20 cellular contexts compared by ENCODE assay signal in the genomic region with DNA sequence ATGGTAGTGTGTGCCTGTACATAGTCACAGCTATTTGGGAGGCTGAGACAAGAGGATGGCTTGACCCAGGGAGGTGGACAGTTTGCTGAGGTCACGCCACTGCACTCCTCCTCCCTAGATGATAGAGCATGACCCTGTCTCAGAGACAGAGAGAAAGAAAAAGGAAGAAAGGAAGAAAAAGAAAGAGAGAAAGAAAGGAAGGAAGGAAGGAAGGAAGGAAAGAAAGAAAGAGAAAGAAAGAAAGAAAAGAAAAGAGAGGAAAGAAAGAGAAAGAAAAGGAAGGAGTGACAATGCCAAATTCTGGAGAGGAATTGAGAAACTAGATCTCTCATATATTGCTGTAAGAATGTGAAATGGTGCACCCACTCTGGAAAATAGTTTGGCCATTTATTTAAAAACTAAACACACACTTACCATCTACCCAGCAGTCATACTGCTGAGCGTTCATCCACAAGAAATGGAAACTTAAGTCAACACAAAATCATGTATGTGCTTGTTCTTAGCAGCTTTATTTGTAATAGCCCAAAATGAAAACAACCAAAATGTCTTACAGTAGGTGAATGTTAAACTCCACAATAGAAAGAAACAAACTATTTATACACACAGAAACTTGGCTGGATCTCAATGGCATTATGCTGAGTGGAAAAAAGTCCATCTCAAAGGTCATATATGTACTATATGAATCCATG. TPM values are rescaled to one million over a fixed set of nuclear protein-coding genes. Genes with fewer than 3 reads are reported as not detected.
DNase-seq lines count a peak whose midpoint lies in the region; ATAC-seq and TF ChIP-seq lines count a peak whose summit lies in the region.
"Had no signal": no experiment of that assay in that cellular context is flagged by ENCODE, and none has a peak within 500 bp of the region (broad histone marks: within the 10 kb centered on the region; RNA-seq: fewer than 3 reads in every experiment).

No MANE protein-coding gene starts in this region.

- H3K9me3 Mint-ChIP-seq in MCF 10A (ENCODE audit: unreplicated experiment) (no peaks in the 10 kb centered on the region), WTC11 (peaks cover 16% of the 10 kb centered on the region), Caco-2 (ENCODE audit: unreplicated experiment) (peaks cover 10% of the 10 kb centered on the region)
- H3K9me3 Mint-ChIP-seq: CD4-positive, alpha-beta memory T cell; HFFc6 had no signal

- TF ChIP-seq CTCF in mammary epithelial cell (conservative IDR thresholded peaks at IDR 0.05 in 1 of 2, IDR thresholded peaks at IDR 0.05 in 1 of 2; ENCODE audit: extremely low read depth in 1 of 2, insufficient read depth in 1 of 2, low read depth in 1 of 2, low read length in 2 of 2) (no peak), MCF 10A (IDR thresholded peaks at IDR 0.05; ENCODE audit: unreplicated experiment) (no peak), WTC11 (IDR thresholded peaks at IDR 0.05) (no peak), epithelial cell of esophagus (IDR thresholded peaks at IDR 0.05; ENCODE audit: insufficient read depth, low read depth, low read length, missing control alignments) (no peak), Caco-2 (IDR thresholded peaks at IDR 0.05; ENCODE audit: insufficient read depth in 1 of 2, low read depth in 1 of 2, low read length in 1 of 2, severe bottlenecking in 1 of 2, unreplicated experiment in 1 of 2) (no peak)

- H3K4me1 ChIP-seq in mammary epithelial cell (ENCODE audit: insufficient read depth, low read length) (no peaks in the 10 kb centered on the region), SJCRH30 (no peaks in the 10 kb centered on the region), Caco-2 (peaks cover 16% of the 10 kb centered on the region)

- dilution Hi-C loops in mammary epithelial cell (cut with HindIII; ENCODE audit: low sequenced_read_pairs) = no loop called here

- POLR2A ChIA-PET in MCF 10A (lab: Yijun Ruan, JAX) = no interaction called here
- POLR2A ChIA-PET in WTC11 (lab: Charles Lee) = no interaction called here
- POLR2A ChIA-PET in Caco-2 (lab: Charles Lee) = no interaction called here

- no peak overlapping the region for H3K9ac ChIP-seq in mammary epithelial cell (ENCODE audit: insufficient read depth, low read length)
- H3K9ac ChIP-seq: GM23248 had no signal

- H3K36me3 Mint-ChIP-seq in MCF 10A (ENCODE audit: insufficient read depth, unreplicated experiment) (no peaks in the 10 kb centered on the region), WTC11 (peaks cover 7% of the 10 kb centered on the region; the same call in 1 of the 2 replicates), Caco-2 (ENCODE audit: insufficient read depth, unreplicated experiment) (peaks cover 2% of the 10 kb centered on the region)
- H3K36me3 Mint-ChIP-seq: CD4-positive, alpha-beta memory T cell had no signal

- H3K79me2 ChIP-seq in mammary epithelial cell (ENCODE audit: insufficient read depth, low read length) = no peaks in the 10 kb centered on the region

- no peaks in the 10 kb centered on the region for H3K27me3 ChIP-seq in mammary epithelial cell (ENCODE audit: insufficient read depth, low read length)
- H3K27me3 ChIP-seq in SJCRH30 = no peaks in the 10 kb centered on the region
- no peaks in the 10 kb centered on the region for H3K27me3 ChIP-seq in Caco-2 (replicated peaks; ENCODE audit: control insufficient read depth, insufficient read depth, low read length)

- H4K20me1 ChIP-seq in mammary epithelial cell (ENCODE audit: insufficient read depth, low read length) = no peaks in the 10 kb centered on the region

- H2AFZ ChIP-seq in mammary epithelial cell (ENCODE audit: low read depth, low read length) = no peak overlapping the region
- H2AFZ ChIP-seq: GM23248 had no signal

- DNase-seq in mammary epithelial cell (peak; percentile 17), MCF 10A (ENCODE audit: unreplicated experiment) (no peak), WTC11 (ENCODE audit: low spot score) (no peak), epithelial cell of esophagus (ENCODE audit: low read depth) (peak; percentile 53), SJCRH30 (no peak), Caco-2 (no peak)
- DNase-seq: 8988T; C1 segment of cervical spinal cord; CD4-positive, alpha-beta memory T cell; COR-L47; DMS153; DND-41; GM23248; H9; HFFc6 had no signal

- CTCF ChIA-PET in mammary epithelial cell (lab: Charles Lee; ENCODE audit: low non-redundant PET) = no interaction called here
- CTCF ChIA-PET in MCF 10A (lab: Yijun Ruan, JAX) = interaction anchor here (0.5 to 3.3 kb wide), 4 partner anchors 10 to 424 kb away, joined by 3 to 13 read pairs (median 3); no protein-coding TSS in a partner anchor
- CTCF ChIA-PET in WTC11 (lab: Charles Lee) = interaction anchor here (0.7 to 1.6 kb wide), 5 partner anchors 10 to 529 kb away, joined by 3 to 9 read pairs (median 4); partner anchors contain the start of gene ZNF221
- CTCF ChIA-PET in Caco-2 (lab: Charles Lee) = no interaction called here

- H3K27ac Mint-ChIP-seq in MCF 10A (ENCODE audit: low read depth, unreplicated experiment) (no peak overlapping the region), WTC11 (no peak overlapping the region), Caco-2 (ENCODE audit: unreplicated experiment) (no peak overlapping the region)
- H3K27ac Mint-ChIP-seq: HFFc6 had no signal

- H3K36me3 ChIP-seq in mammary epithelial cell (ENCODE audit: insufficient read depth, low read length) (no peaks in the 10 kb centered on the region), SJCRH30 (no peaks in the 10 kb centered on the region), Caco-2 (ENCODE audit: control insufficient read depth, insufficient read depth, low read length) (no peaks in the 10 kb centered on the region)

- in situ Hi-C loops in mammary epithelial cell (cut with MboI; ENCODE audit: low sequenced_read_pairs in 2 of 2) = no loop called here

- intact Hi-C loops in mammary epithelial cell (cut with micrococcal nuclease) = no loop called here
- intact Hi-C loops in MCF 10A (cut with micrococcal nuclease) = loop anchor here (10.0 kb wide), 1 partner anchor 317 kb away; no protein-coding TSS in a partner anchor
- intact Hi-C loops in Caco-2 (cut with micrococcal nuclease; ENCODE audit: unreplicated experiment) = no loop called here

- 75% methylated on average over 2 of the region's 2 CpGs for WGBS in mammary epithelial cell (ENCODE audit: low coverage, missing lambda C conversion rate)

- H3K4me3 ChIP-seq in mammary epithelial cell (replicated peaks in 1 of 3; ENCODE audit: insufficient read depth in 1 of 3, low read depth in 2 of 3, low read length in 3 of 3) = no peak overlapping the region
- no peak overlapping the region for H3K4me3 ChIP-seq in epithelial cell of esophagus (ENCODE audit: low read length)
- no peak overlapping the region for H3K4me3 ChIP-seq in SJCRH30
- no peak overlapping the region for H3K4me3 ChIP-seq in Caco-2 (ENCODE audit: low read depth, low read length)
- H3K4me3 ChIP-seq: GM23248 had no signal

- no peak overlapping the region for H3K4me2 ChIP-seq in mammary epithelial cell (ENCODE audit: insufficient read depth, low read depth, low read length)

- peaks cover 17% of the 10 kb centered on the region for H3K4me1 Mint-ChIP-seq in MCF 10A (ENCODE audit: insufficient read depth, unreplicated experiment)
- H3K4me1 Mint-ChIP-seq in WTC11 = peaks cover 40% of the 10 kb centered on the region
- H3K4me1 Mint-ChIP-seq in Caco-2 (ENCODE audit: low read depth, unreplicated experiment) = peaks cover 13% of the 10 kb centered on the region

- H3K9me3 ChIP-seq in mammary epithelial cell (replicated peaks; ENCODE audit: insufficient read depth, low read length) = no peaks in the 10 kb centered on the region
- H3K9me3 ChIP-seq in SJCRH30 (replicated peaks) = no peaks in the 10 kb centered on the region
- H3K9me3 ChIP-seq in Caco-2 = no peaks in the 10 kb centered on the region

- no TSS peak for BruUV-seq in mammary epithelial cell (replicated peaks; lab: Mats Ljungman, UMichigan)
- BruUV-seq in MCF 10A (replicated peaks; lab: Mats Ljungman, UMichigan) = no TSS peak
- no TSS peak for BruUV-seq in Caco-2 (replicated peaks; lab: Mats Ljungman, UMichigan)

- no peak for ATAC-seq in WTC11
- ATAC-seq in HG02981 (IDR thresholded peaks at IDR 0.05; ENCODE audit: unreplicated experiment) = no peak
- ATAC-seq: HCT116 had no signal

- H3K27me3 Mint-ChIP-seq in MCF 10A (ENCODE audit: insufficient read depth, unreplicated experiment) (no peaks in the 10 kb centered on the region), WTC11 (ENCODE audit: low read depth) (no peaks in the 10 kb centered on the region), Caco-2 (ENCODE audit: insufficient read depth, unreplicated experiment) (no peaks in the 10 kb centered on the region)

- H3K4me3 Mint-ChIP-seq in MCF 10A (ENCODE audit: unreplicated experiment) (no peak overlapping the region), WTC11 (no peak overlapping the region), Caco-2 (ENCODE audit: unreplicated experiment) (no peak overlapping the region)
- H3K4me3 Mint-ChIP-seq: CD4-positive, alpha-beta memory T cell; H9; HFFc6 had no signal

- H3K27ac ChIP-seq in mammary epithelial cell (ENCODE audit: insufficient read depth, low read depth, low read length) (no peak overlapping the region), SJCRH30 (no peak overlapping the region)
- H3K27ac ChIP-seq: GM23248 had no signal

TF ChIP-seq in WTC11, 78 proteins besides CTCF, POLR2A, EP300 and RAD21:
- TF ChIP-seq, protein P1, sequence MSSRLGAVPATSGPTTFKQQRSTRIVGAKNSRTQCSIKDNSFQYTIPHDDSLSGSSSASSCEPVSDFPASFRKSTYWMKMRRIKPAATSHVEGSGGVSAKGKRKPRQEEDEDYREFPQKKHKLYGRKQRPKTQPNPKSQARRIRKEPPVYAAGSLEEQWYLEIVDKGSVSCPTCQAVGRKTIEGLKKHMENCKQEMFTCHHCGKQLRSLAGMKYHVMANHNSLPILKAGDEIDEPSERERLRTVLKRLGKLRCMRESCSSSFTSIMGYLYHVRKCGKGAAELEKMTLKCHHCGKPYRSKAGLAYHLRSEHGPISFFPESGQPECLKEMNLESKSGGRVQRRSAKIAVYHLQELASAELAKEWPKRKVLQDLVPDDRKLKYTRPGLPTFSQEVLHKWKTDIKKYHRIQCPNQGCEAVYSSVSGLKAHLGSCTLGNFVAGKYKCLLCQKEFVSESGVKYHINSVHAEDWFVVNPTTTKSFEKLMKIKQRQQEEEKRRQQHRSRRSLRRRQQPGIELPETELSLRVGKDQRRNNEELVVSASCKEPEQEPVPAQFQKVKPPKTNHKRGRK (CRISPR knock-in tag; IDR thresholded peaks at IDR 0.05; ENCODE audit: borderline replicate concordance) = peak; percentile 82; the same call in 1 of the 2 replicates
- no peak for TF ChIP-seq ZNF219 (CRISPR knock-in tag; IDR thresholded peaks at IDR 0.05; ENCODE audit: borderline replicate concordance)

RNA-seq across cellular contexts. Expression of gene TEX101, which starts 7.5 kb away (rescaled TPM):
- not detected for total RNA-seq in mammary epithelial cell
- not detected for polyA plus RNA-seq in mammary epithelial cell
- not detected for polyA minus RNA-seq in mammary epithelial cell
- total RNA-seq in MCF 10A (2022) = not detected in 2 replicates
- not detected in 3 replicates for total RNA-seq in WTC11 (2021)
- total RNA-seq in SJCRH30 (2014; rRNA removed; shearing (Covaris generic)) = not detected in 2 replicates
- total RNA-seq in Caco-2 (2022) = not detected in 2 replicates
- total RNA-seq: A673; CD4-positive, alpha-beta memory T cell; GM23248; H4; H9; HFFc6 had no signal
- polyA plus RNA-seq: BJ; CD4-positive, alpha-beta memory T cell; GM23248 had no signal

RNA-seq across cellular contexts. Expression of gene LYPD3, which starts 43.3 kb away (rescaled TPM):
- total RNA-seq in mammary epithelial cell (10 to 100 TPM in 1 of 2 donors, under 1 TPM in 1; 0.33 to 30.7 TPM), MCF 10A (2022) (2.5 and 3.1 TPM in 2 replicates), WTC11 (2021) (2.7 to 3.8 TPM (median 3.1 TPM) in 3 replicates), Caco-2 (2022) (1.3 and 2.2 TPM in 2 replicates)
- 29.8 TPM for polyA plus RNA-seq in mammary epithelial cell
- polyA minus RNA-seq in mammary epithelial cell = 30.0 TPM
- not detected in 2 replicates for total RNA-seq in SJCRH30 (2014; rRNA removed; shearing (Covaris generic))
- total RNA-seq: GM23248 had no signal

Comparison
In these comparisons a context has a peak if more than half of its experiments do, and no peak if none do; other contexts are left out.
1. DNase-seq: peak in mammary epithelial cell (single experiment) and epithelial cell of esophagus (single experiment); none in MCF 10A (single experiment), WTC11 (single experiment), SJCRH30 (0 of 2) and Caco-2 (0 of 2).
2. CTCF ChIA-PET loops: an anchor here in MCF 10A (0.5 to 3.3 kb wide) and WTC11 (0.7 to 1.6 kb wide); none called in mammary epithelial cell and Caco-2.